ENCODE assay signal across 15 cellular contexts in genomic region chr12:47271800-47272230, GRCh38.
DNase-seq lines count a peak whose midpoint lies in the region; ATAC-seq and TF ChIP-seq lines count a peak whose summit lies in the region.
"Had no signal": no experiment of that assay in that cellular context is flagged by ENCODE, and none has a peak within 500 bp of the region (broad histone marks: within the 10 kb centered on the region; RNA-seq: fewer than 3 reads in every experiment).

No MANE protein-coding gene starts in this region.

- in situ Hi-C loops in transverse colon (cut with MboI; ENCODE audit: low pct_ligation_motif_present in 1 of 4, low pct_unique_long_range_greater_than_20kb in 1 of 4, low sequenced_read_pairs in 3 of 4) = no loop called here

- peaks cover 93% of the 10 kb centered on the region for H3K4me1 Mint-ChIP-seq in HFFc6 (ENCODE audit: low read depth)
- peaks cover 90% of the 10 kb centered on the region for H3K4me1 Mint-ChIP-seq in activated naive CD8-positive, alpha-beta T cell (ENCODE audit: low read depth)
- peaks cover 41 to 88% (median 85%) of the 10 kb centered on the region in 4 donors for H3K4me1 Mint-ChIP-seq in naive thymus-derived CD8-positive, alpha-beta T cell

- no peaks in the 10 kb centered on the region for H3K36me3 ChIP-seq in transverse colon
- H3K36me3 ChIP-seq: left ventricle myocardium inferior, right atrium auricular region had no signal

- H3K27me3 Mint-ChIP-seq in HFFc6 (ENCODE audit: insufficient read depth) = peaks cover 2% of the 10 kb centered on the region; the same call in 1 of the 2 replicates
- H3K27me3 Mint-ChIP-seq in activated naive CD8-positive, alpha-beta T cell = no peaks in the 10 kb centered on the region
- no peaks in the 10 kb centered on the region for H3K27me3 Mint-ChIP-seq in naive thymus-derived CD8-positive, alpha-beta T cell

- peaks cover 4% of the 10 kb centered on the region; the same call in 1 of the 2 replicates for H3K9me3 Mint-ChIP-seq in HFFc6
- H3K9me3 Mint-ChIP-seq in activated naive CD8-positive, alpha-beta T cell (ENCODE audit: low read depth) = no peaks in the 10 kb centered on the region
- H3K9me3 Mint-ChIP-seq in naive thymus-derived CD8-positive, alpha-beta T cell = peaks cover 0 to 8% (median 0%) of the 10 kb centered on the region in 9 donors

- peak overlapping the region; percentile 82 for H3K27ac Mint-ChIP-seq in HFFc6
- H3K27ac Mint-ChIP-seq in activated naive CD8-positive, alpha-beta T cell = peak overlapping the region; percentile 99
- peak overlapping the region in 5 of 10 donors; percentile 44 to 87 (median 78) for H3K27ac Mint-ChIP-seq in naive thymus-derived CD8-positive, alpha-beta T cell
- H3K27ac Mint-ChIP-seq: nephron progenitor cell had no signal

- peaks cover 7 to 20% (median 8%) of the 10 kb centered on the region in 4 donors for H3K4me1 ChIP-seq in transverse colon

- no peaks in the 10 kb centered on the region for H3K9me3 ChIP-seq in transverse colon
- H3K9me3 ChIP-seq: left ventricle myocardium inferior, right atrium auricular region had no signal

- TF ChIP-seq CTCF in HFFc6 (IDR thresholded peaks at IDR 0.05) (no peak), transverse colon (IDR thresholded peaks at IDR 0.05) (no peak)

- WGBS in transverse colon (ENCODE audit: low coverage in 1 of 2), 2 donors = 43 to 47% methylated on average over 2 of the region's 2 CpGs

- POLR2A ChIA-PET in naive thymus-derived CD8-positive, alpha-beta T cell (lab: Charles Lee) = interaction anchor here (0.6 to 2.3 kb wide), 9 partner anchors 10 to 192 kb away, joined by 3 to 11 read pairs (median 4); partner anchors contain the start of gene AMIGO2

- H3K4me3 ChIP-seq in transverse colon = no peak overlapping the region
- H3K4me3 ChIP-seq: left ventricle myocardium inferior, right atrium auricular region had no signal

- DNase-seq in NCI-H748 (lab: John Stamatoyannopoulos, UW; ENCODE audit: unreplicated experiment) (peak; percentile 15), NCI-H748 treated with DMSO at 0.1 percent for 48 hours (lab: John Stamatoyannopoulos, UW) (no peak), HFFc6 (no peak), NCI-H446 treated with DMSO at 0.1 percent for 48 hours (lab: John Stamatoyannopoulos, UW) (no peak), DMS153 treated with DMSO at 0.1 percent for 48 hours (lab: John Stamatoyannopoulos, UW; ENCODE audit: unreplicated experiment) (no peak), transverse colon (no peak)
- no peak for DNase-seq in naive thymus-derived CD8-positive, alpha-beta T cell
- DNase-seq: activated CD4-positive, alpha-beta T cell treated with anti-CD3 and anti-CD28 coated beads for 1 hour; effector memory CD4-positive, alpha-beta T cell; left ventricle myocardium inferior; MV-4-11; nephron progenitor cell had no signal

- TF ChIP-seq POLR2A in transverse colon (IDR thresholded peaks at IDR 0.05) = no peak

- H3K27me3 ChIP-seq in transverse colon = no peaks in the 10 kb centered on the region
- H3K27me3 ChIP-seq: right atrium auricular region had no signal

- intact Hi-C loops in transverse colon (cut with DNase I; ENCODE audit: low total_unique reads) = no loop called here

- peaks cover 11% of the 10 kb centered on the region for H3K36me3 Mint-ChIP-seq in HFFc6 (ENCODE audit: low read depth)
- no peaks in the 10 kb centered on the region for H3K36me3 Mint-ChIP-seq in activated naive CD8-positive, alpha-beta T cell
- peaks cover 0 to 2% (median 0%) of the 10 kb centered on the region in 3 donors for H3K36me3 Mint-ChIP-seq in naive thymus-derived CD8-positive, alpha-beta T cell
- H3K36me3 Mint-ChIP-seq: brain had no signal

- no peak overlapping the region for H3K27ac ChIP-seq in transverse colon
- H3K27ac ChIP-seq: left ventricle myocardium inferior, right atrium auricular region had no signal

- ATAC-seq in naive thymus-derived CD8-positive, alpha-beta T cell = no peak

- peak overlapping the region; percentile 48 for H3K4me3 Mint-ChIP-seq in HFFc6
- peak overlapping the region; percentile 40 for H3K4me3 Mint-ChIP-seq in activated naive CD8-positive, alpha-beta T cell
- H3K4me3 Mint-ChIP-seq in naive thymus-derived CD8-positive, alpha-beta T cell = peak overlapping the region in 7 of 10 donors; percentile 10 to 64 (median 25)
- H3K4me3 Mint-ChIP-seq: nephron progenitor cell had no signal

- no peak for TF ChIP-seq EP300 in transverse colon (IDR thresholded peaks at IDR 0.05; ENCODE audit: low read depth)
